Comparison of ENCODE assay signal across 24 cellular contexts in the genomic region with DNA sequence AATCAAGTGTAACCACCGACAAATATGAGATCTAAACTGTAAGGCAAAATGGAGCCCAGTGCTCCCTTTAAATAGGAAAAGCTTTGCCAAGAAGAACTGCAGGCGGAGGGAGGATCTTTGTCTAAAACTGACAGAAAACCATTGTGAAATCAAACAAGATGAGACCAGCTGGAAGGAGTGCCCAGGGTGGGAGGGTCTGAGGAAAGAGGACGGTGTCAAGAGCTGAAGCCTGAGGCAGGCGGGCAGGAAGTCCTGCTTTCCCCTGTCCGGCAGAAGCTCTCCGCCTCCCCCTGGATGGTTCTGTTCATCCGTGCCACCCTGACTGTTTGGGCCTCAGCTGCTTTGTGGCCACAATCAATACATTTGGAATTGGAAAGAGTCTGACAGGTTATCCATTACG. TPM values are rescaled to one million over a fixed set of nuclear protein-coding genes. Genes with fewer than 3 reads are reported as not detected.
DNase-seq lines count a peak whose midpoint lies in the region; ATAC-seq and TF ChIP-seq lines count a peak whose summit lies in the region.
"Had no signal": no experiment of that assay in that cellular context is flagged by ENCODE, and none has a peak within 500 bp of the region (broad histone marks: within the 10 kb centered on the region; RNA-seq: fewer than 3 reads in every experiment).

No MANE protein-coding gene starts in this region.

- no peak overlapping the region for H3K4me3 ChIP-seq in fibroblast of villous mesenchyme (ENCODE audit: low read depth, low read length)
- H3K4me3 ChIP-seq: PC-9, SK-N-MC, skin epidermis, thoracic aorta had no signal

- ATAC-seq in GM21825 (IDR thresholded peaks at IDR 0.05; ENCODE audit: unreplicated experiment) (no peak), GM21367 (IDR thresholded peaks at IDR 0.05; ENCODE audit: unreplicated experiment) (no peak), HG03280 (IDR thresholded peaks at IDR 0.05; ENCODE audit: unreplicated experiment) (no peak)
- ATAC-seq: activated CD4-positive, CD25-positive, alpha-beta regulatory T cell treated with anti-CD3 and anti-CD28 coated beads, Interleukin-2, amount 50 U/mL, for 24 hours; naive thymus-derived CD4-positive, alpha-beta T cell had no signal

- TF ChIP-seq CTCF in fibroblast of villous mesenchyme (IDR thresholded peaks at IDR 0.05; ENCODE audit: insufficient read depth, low read depth, low read length), result no peak

- peak; percentile 29 for DNase-seq in GM03348 (ENCODE audit: low spot score)
- peak; percentile 34 for DNase-seq in amniotic epithelial cell (ENCODE audit: low read depth)
- DNase-seq in fibroblast of villous mesenchyme (ENCODE audit: low read depth), result peak; percentile 63
- DNase-seq in putamen (ENCODE audit: low spot score), result peak; percentile 75
- no peak for DNase-seq in activated naive CD4-positive, alpha-beta T cell treated with anti-CD3 and anti-CD28 coated beads, Interleukin-2, amount 50 U/mL, for 16 hours
- DNase-seq: ACHN; activated effector memory CD4-positive, alpha-beta T cell treated with Interleukin-2 at 50 U/mL for 16 hours; CD4-positive, CD25-positive, alpha-beta regulatory T cell; DMS53; HFFc6; Kasumi-1; naive thymus-derived CD4-positive, alpha-beta T cell; NCI-H1436 treated with DMSO at 0.1 percent for 48 hours; NCI-H748 treated with DMSO at 0.1 percent for 48 hours; PC-9; stimulated activated CD8-positive, alpha-beta memory T cell treated with anti-CD3 and anti-CD28 coated beads, Interleukin-4, amount 100 ng/mL, for 48 hours; T-helper 9 cell had no signal

RNA-seq across cellular contexts. Expression of a gene that starts 37.5 kb away (rescaled TPM):
- total RNA-seq in fibroblast of villous mesenchyme, result 104 and 122 TPM in 2 replicates
